10 cellular contexts compared by ENCODE assay signal in genomic region chr9:133032171-133032570, GRCh38. TPM values are rescaled to one million over a fixed set of nuclear protein-coding genes. Genes with fewer than 3 reads are reported as not detected.
DNase-seq lines count a peak whose midpoint lies in the region; ATAC-seq and TF ChIP-seq lines count a peak whose summit lies in the region.
"Had no signal": no experiment of that assay in that cellular context is flagged by ENCODE, and none has a peak within 500 bp of the region (broad histone marks: within the 10 kb centered on the region; RNA-seq: fewer than 3 reads in every experiment).

No MANE protein-coding gene starts in this region.

- H3K27ac ChIP-seq in fibroblast of lung (ENCODE audit: insufficient read depth, low read length) (no peak overlapping the region), smooth muscle cell (ENCODE audit: low read depth) (no peak overlapping the region), upper lobe of left lung (no peak overlapping the region)

- H3K9ac ChIP-seq in fibroblast of lung (ENCODE audit: insufficient read depth, low read length) (no peak overlapping the region), smooth muscle cell (ENCODE audit: low read depth) (peak overlapping the region; percentile 86)

- peaks cover 2% of the 10 kb centered on the region for H3K36me3 ChIP-seq in fibroblast of lung (ENCODE audit: control insufficient read depth, insufficient read depth, low read length)
- no peaks in the 10 kb centered on the region for H3K36me3 ChIP-seq in smooth muscle cell (ENCODE audit: low read depth)
- no peaks in the 10 kb centered on the region for H3K36me3 ChIP-seq in upper lobe of left lung

- no peak for DNase-seq in activated T-cell treated with anti-CD3 and anti-CD28 coated beads, Interleukin-2, amount 50 U/mL, for 24 hours
- no peak for DNase-seq in activated T-cell treated with anti-CD3 and anti-CD28 coated beads, Interleukin-2, amount 50 U/mL, for 48 hours
- DNase-seq in T-cell, result no peak
- no peak for DNase-seq in fibroblast of lung (ENCODE audit: low read depth in 2 of 2)
- no peak for DNase-seq in smooth muscle cell (lab: John Stamatoyannopoulos, UW; ENCODE audit: unreplicated experiment)
- DNase-seq in upper lobe of left lung, result no peak
- no peak for DNase-seq in amniotic stem cell (lab: John Stamatoyannopoulos, UW)
- DNase-seq: esophagus squamous epithelium, OCI-M1 had no signal

- ATAC-seq in T-cell (replicated peaks in 1 of 4) (no peak), upper lobe of left lung (ENCODE audit: low FRiP score in 2 of 2) (no peak), GM19324 (IDR thresholded peaks at IDR 0.05; ENCODE audit: low FRiP score, unreplicated experiment) (no peak)

- H3K4me2 ChIP-seq in fibroblast of lung (ENCODE audit: extremely low read depth, insufficient read depth, low read length) (peak overlapping the region; percentile 87), smooth muscle cell (peak overlapping the region; percentile 85)

- H2AFZ ChIP-seq in fibroblast of lung (ENCODE audit: low read length) (no peak overlapping the region), smooth muscle cell (ENCODE audit: low read depth) (no peak overlapping the region)

- no peak for TF ChIP-seq CTCF in fibroblast of lung (conservative IDR thresholded peaks at IDR 0.05 in 1 of 2, IDR thresholded peaks at IDR 0.05 in 1 of 2; ENCODE audit: low read depth in 1 of 2, low read length in 2 of 2)
- no peak for TF ChIP-seq CTCF in smooth muscle cell (IDR thresholded peaks at IDR 0.05; ENCODE audit: borderline replicate concordance, insufficient read depth, poor library complexity, severe bottlenecking)
- no peak for TF ChIP-seq CTCF in upper lobe of left lung (IDR thresholded peaks at IDR 0.05)

- H3K79me2 ChIP-seq in fibroblast of lung (ENCODE audit: control insufficient read depth, insufficient read depth, low read length), result peaks cover 51% of the 10 kb centered on the region
- H3K79me2 ChIP-seq in smooth muscle cell (ENCODE audit: low read depth), result peaks cover 73% of the 10 kb centered on the region

- no peaks in the 10 kb centered on the region for H3K27me3 Mint-ChIP-seq in activated T-cell treated with anti-CD3 and anti-CD28 coated beads, Interleukin-2, amount 50 U/mL, for 24 hours
- H3K27me3 Mint-ChIP-seq in T-cell, result no peaks in the 10 kb centered on the region

- WGBS in smooth muscle cell (ENCODE audit: low lambda C conversion rate), result 90% methylated on average over 10 of the region's 10 CpGs
- 94 to 96% methylated on average over 10 of the region's 10 CpGs for WGBS in upper lobe of left lung, 2 donors

- H3K4me1 ChIP-seq in fibroblast of lung (ENCODE audit: control insufficient read depth, extremely low read depth, insufficient read depth, low read length) (peaks cover 4% of the 10 kb centered on the region), smooth muscle cell (ENCODE audit: low read depth) (peaks cover 25% of the 10 kb centered on the region), upper lobe of left lung (peaks cover 22 to 46% (median 31%) of the 10 kb centered on the region in 4 donors)

- H3K4me1 Mint-ChIP-seq in activated T-cell treated with anti-CD3 and anti-CD28 coated beads, Interleukin-2, amount 50 U/mL, for 24 hours (ENCODE audit: low read depth), result peaks cover 59% of the 10 kb centered on the region
- H3K4me1 Mint-ChIP-seq in T-cell, result peaks cover 41 to 73% (median 69%) of the 10 kb centered on the region in 3 donors

- H3K36me3 Mint-ChIP-seq in activated T-cell treated with anti-CD3 and anti-CD28 coated beads, Interleukin-2, amount 50 U/mL, for 24 hours (ENCODE audit: low read depth), result peaks cover 54% of the 10 kb centered on the region
- no peaks in the 10 kb centered on the region for H3K36me3 Mint-ChIP-seq in T-cell

- H3K9me3 ChIP-seq in fibroblast of lung (ENCODE audit: control insufficient read depth, insufficient read depth, low read depth, low read length), result no peaks in the 10 kb centered on the region
- no peaks in the 10 kb centered on the region for H3K9me3 ChIP-seq in smooth muscle cell (replicated peaks; ENCODE audit: low read depth)
- no peaks in the 10 kb centered on the region for H3K9me3 ChIP-seq in upper lobe of left lung
- H3K9me3 ChIP-seq: esophagus squamous epithelium had no signal

- H3K27me3 ChIP-seq in fibroblast of lung (ENCODE audit: control insufficient read depth, insufficient read depth, low read length) (no peaks in the 10 kb centered on the region), smooth muscle cell (ENCODE audit: low read depth) (no peaks in the 10 kb centered on the region), upper lobe of left lung (no peaks in the 10 kb centered on the region)
- H3K27me3 ChIP-seq: esophagus squamous epithelium had no signal

- no peak for TF ChIP-seq POLR2A in upper lobe of left lung (IDR thresholded peaks at IDR 0.05)

- no peaks in the 10 kb centered on the region for H4K20me1 ChIP-seq in fibroblast of lung (ENCODE audit: control insufficient read depth, extremely low read depth, insufficient read depth, low read length)
- peaks cover 46% of the 10 kb centered on the region for H4K20me1 ChIP-seq in smooth muscle cell (ENCODE audit: low read depth)

- no peak for TF ChIP-seq EP300 in upper lobe of left lung (IDR thresholded peaks at IDR 0.05)

- peak overlapping the region; percentile 98 for H3K27ac Mint-ChIP-seq in activated T-cell treated with anti-CD3 and anti-CD28 coated beads, Interleukin-2, amount 50 U/mL, for 24 hours
- H3K27ac Mint-ChIP-seq in T-cell, result peak overlapping the region in 1 of 2 donors; percentile 76

- peaks cover 4% of the 10 kb centered on the region for H3F3A ChIP-seq in smooth muscle cell (ENCODE audit: low read depth)

- H3K4me3 ChIP-seq in fibroblast of lung (replicated peaks in 1 of 4; ENCODE audit: control extremely low read depth in 1 of 4, insufficient read depth in 1 of 4, low read depth in 3 of 4, low read length in 4 of 4) (peak overlapping the region in 1 of 4 experiments; percentile 97), smooth muscle cell (peak overlapping the region; percentile 77), upper lobe of left lung (peak overlapping the region in 2 of 4 donors; percentile 73 to 89)

- CTCF ChIA-PET in T-cell (lab: Charles Lee), result interaction anchor here in 1 of 2 donors (1.6 to 2.2 kb wide), 2 partner anchors 10 to 112 kb away, joined by 5 to 8 read pairs; no protein-coding TSS in a partner anchor

- peak overlapping the region; percentile 93 for H3K4me3 Mint-ChIP-seq in activated T-cell treated with anti-CD3 and anti-CD28 coated beads, Interleukin-2, amount 50 U/mL, for 24 hours
- peak overlapping the region; percentile 90 to 99 (median 97) for H3K4me3 Mint-ChIP-seq in T-cell

- H3K9me3 Mint-ChIP-seq in activated T-cell treated with anti-CD3 and anti-CD28 coated beads, Interleukin-2, amount 50 U/mL, for 24 hours, result no peaks in the 10 kb centered on the region
- no peaks in the 10 kb centered on the region for H3K9me3 Mint-ChIP-seq in T-cell

- POLR2A ChIA-PET in T-cell (lab: Charles Lee), result no interaction called here

RNA-seq across cellular contexts. Expression of gene GTF3C5, which starts 1.4 kb away (rescaled TPM):
- total RNA-seq in T-cell (10 to 100 TPM; 46.6 to 91.2 (median 80.0) TPM), fibroblast of lung (32.4 TPM in 2 replicates), smooth muscle cell (34.5 and 44.2 TPM in 2 replicates), upper lobe of left lung (100 to 1,000 TPM in 1 of 6 donors, 10 to 100 TPM in 5; 40.9 to 133 (median 49.7) TPM)
- polyA plus RNA-seq in fibroblast of lung (32.2 and 44.1 TPM in 2 replicates), smooth muscle cell (59.0 and 66.0 TPM in 2 replicates)
- polyA plus RNA-seq in fibroblast of lung (2012), result 28.8 and 45.9 TPM in 2 replicates
- polyA minus RNA-seq in fibroblast of lung (ENCODE audit: low replicate concordance), result 86.4 and 156 TPM in 2 replicates

RNA-seq across cellular contexts. Expression of gene CEL, which starts 29.6 kb away (rescaled TPM):
- total RNA-seq in T-cell (1 to 10 TPM in 3 of 5 donors, under 1 TPM in 2; 0.28 to 9.0 (median 7.9) TPM), fibroblast of lung (under 0.01 and 0.33 TPM in 2 replicates), smooth muscle cell (0.04 and 0.18 TPM in 2 replicates), upper lobe of left lung (1 to 10 TPM in 3 of 6 donors, under 1 TPM in 2, not detected in 1; 0.15 to 9.4 (median 1.1) TPM)
- polyA plus RNA-seq in fibroblast of lung (0.12 and 0.19 TPM in 2 replicates), smooth muscle cell (0.73 and 1.7 TPM in 2 replicates)
- polyA plus RNA-seq in fibroblast of lung (2012), result 0.23 and 0.43 TPM in 2 replicates
- not detected in 2 replicates for polyA minus RNA-seq in fibroblast of lung (ENCODE audit: low replicate concordance)

RNA-seq across cellular contexts. Expression of gene GFI1B, which starts 53.7 kb away (rescaled TPM):
- under 1 TPM in 4 of 5 donors, not detected in 1; 0.18 to 0.67 (median 0.37) TPM for total RNA-seq in T-cell
- total RNA-seq in fibroblast of lung, result under 0.01 TPM in 1 of 2 replicates, not detected in the other
- polyA plus RNA-seq in fibroblast of lung, result 0.02 and 0.06 TPM in 2 replicates
- polyA plus RNA-seq in fibroblast of lung (2012), result 0.05 TPM in 1 of 2 replicates, not detected in the other
- not detected in 2 replicates for polyA minus RNA-seq in fibroblast of lung (ENCODE audit: low replicate concordance)
- not detected in 2 replicates for total RNA-seq in smooth muscle cell
- not detected in 2 replicates for polyA plus RNA-seq in smooth muscle cell
- 1 to 10 TPM in 5 of 6 donors, under 1 TPM in 1; 0.97 to 3.5 (median 1.9) TPM for total RNA-seq in upper lobe of left lung
